ENCODE assay signal across 14 cellular contexts in genomic region chr5:139575751-139576150, GRCh38. TPM values are rescaled to one million over a fixed set of nuclear protein-coding genes. Genes with fewer than 3 reads are reported as not detected.
DNase-seq lines count a peak whose midpoint lies in the region; ATAC-seq, FAIRE-seq and TF ChIP-seq lines count a peak whose summit lies in the region.
"Had no signal": no experiment of that assay in that cellular context is flagged by ENCODE, and none has a peak within 500 bp of the region (broad histone marks: within the 10 kb centered on the region; RNA-seq: fewer than 3 reads in every experiment).

No MANE protein-coding gene starts in this region.

- H3K23ac ChIP-seq in H1 (ENCODE audit: insufficient read length) = no peak overlapping the region

- no peak overlapping the region for H3K14ac ChIP-seq in H1 (ENCODE audit: insufficient read length)

- TF ChIP-seq EP300 in H1 (IDR thresholded peaks at IDR 0.05; ENCODE audit: borderline replicate concordance in 1 of 2, low read depth in 2 of 2, low read length in 2 of 2) = no peak

- H3K4me3 ChIP-seq in H1 (ENCODE audit: extremely low read depth in 1 of 4, insufficient read depth in 2 of 4, low read depth in 3 of 4, low read length in 4 of 4) = no peak overlapping the region

- no peaks in the 10 kb centered on the region for H3K27me3 Mint-ChIP-seq in activated T-cell treated with anti-CD3 and anti-CD28 coated beads, Interleukin-2, amount 50 U/mL, for 24 hours
- no peaks in the 10 kb centered on the region for H3K27me3 Mint-ChIP-seq in stimulated activated naive B cell treated with anti-CD40 and anti-IgM and Interleukin-4, amounts not matched to agents 10 μg/mL and 1 μg/mL and 100 μg/mL, for 72 hours

- TF ChIP-seq RAD21 in H1 (IDR thresholded peaks at IDR 0.05 in 1 of 2, conservative IDR thresholded peaks at IDR 0.05 in 1 of 2; ENCODE audit: low read depth in 2 of 2, low read length in 2 of 2) = no peak

- H4K20me1 ChIP-seq in H1 (replicated peaks in 1 of 2; ENCODE audit: control insufficient read depth in 1 of 2, insufficient read depth in 2 of 2, low read length in 2 of 2) = peaks cover 20 to 21% of the 10 kb centered on the region in 2 experiments

- peak overlapping the region; percentile 14 for H3K4ac ChIP-seq in H1 (replicated peaks; ENCODE audit: insufficient read length, low read depth, low read length)

- H3K23me2 ChIP-seq in H1 (ENCODE audit: low read depth, low read length) = no peaks in the 10 kb centered on the region

- no peak overlapping the region for H3K27ac ChIP-seq in H1 (ENCODE audit: low read depth, low read length)

- H2AFZ ChIP-seq in H1 (ENCODE audit: low read length) = no peak overlapping the region

- peaks cover 18% of the 10 kb centered on the region for H3K79me1 ChIP-seq in H1 (ENCODE audit: low read depth, low read length)

- H3K27ac Mint-ChIP-seq in activated T-cell treated with anti-CD3 and anti-CD28 coated beads, Interleukin-2, amount 50 U/mL, for 24 hours = peak overlapping the region; percentile 94
- peak overlapping the region; percentile 43 for H3K27ac Mint-ChIP-seq in stimulated activated naive B cell treated with anti-CD40 and anti-IgM and Interleukin-4, amounts not matched to agents 10 μg/mL and 1 μg/mL and 100 μg/mL, for 72 hours

- no peak overlapping the region for H2BK120ac ChIP-seq in H1 (replicated peaks; ENCODE audit: low read depth, low read length)

- H3K36me3 Mint-ChIP-seq in activated T-cell treated with anti-CD3 and anti-CD28 coated beads, Interleukin-2, amount 50 U/mL, for 24 hours (ENCODE audit: low read depth) = peaks cover 57% of the 10 kb centered on the region
- H3K36me3 Mint-ChIP-seq in stimulated activated naive B cell treated with anti-CD40 and anti-IgM and Interleukin-4, amounts not matched to agents 10 μg/mL and 1 μg/mL and 100 μg/mL, for 72 hours = peaks cover 22 to 31% of the 10 kb centered on the region in 2 donors

- H3K9me3 ChIP-seq in H1 (ENCODE audit: insufficient read depth in 2 of 2, low read depth in 1 of 2, low read length in 1 of 2) = no peaks in the 10 kb centered on the region

- no peak overlapping the region for H4K91ac ChIP-seq in H1 (replicated peaks; ENCODE audit: insufficient read length, low read length)

- H3K9me3 Mint-ChIP-seq in activated T-cell treated with anti-CD3 and anti-CD28 coated beads, Interleukin-2, amount 50 U/mL, for 24 hours = no peaks in the 10 kb centered on the region
- no peaks in the 10 kb centered on the region for H3K9me3 Mint-ChIP-seq in stimulated activated naive B cell treated with anti-CD40 and anti-IgM and Interleukin-4, amounts not matched to agents 10 μg/mL and 1 μg/mL and 100 μg/mL, for 72 hours
- H3K9me3 Mint-ChIP-seq: nephron had no signal

- no peak overlapping the region for H4K5ac ChIP-seq in H1 (ENCODE audit: insufficient read length, low read depth, low read length)

- H3K36me3 ChIP-seq in H1 (ENCODE audit: control insufficient read depth in 2 of 4, insufficient read depth in 4 of 4, low read length in 3 of 4) = peaks cover 0 to 3% (median 0%) of the 10 kb centered on the region in 4 experiments; a peak in 2 of 8 replicates

- H2BK15ac ChIP-seq in H1 (ENCODE audit: low read length) = no peak overlapping the region

- peak overlapping the region; percentile 54 for H3K4me3 Mint-ChIP-seq in activated T-cell treated with anti-CD3 and anti-CD28 coated beads, Interleukin-2, amount 50 U/mL, for 24 hours
- H3K4me3 Mint-ChIP-seq in stimulated activated naive B cell treated with anti-CD40 and anti-IgM and Interleukin-4, amounts not matched to agents 10 μg/mL and 1 μg/mL and 100 μg/mL, for 72 hours = no peak overlapping the region
- H3K4me3 Mint-ChIP-seq: nephron had no signal

- 87% methylated on average over 4 of the region's 4 CpGs; no CpG with 5 or more reads in 1 of the 2 experiments for WGBS in H1 (ENCODE audit: extremely low coverage in 1 of 2, insufficient coverage in 1 of 2, insufficient read length in 1 of 2, insufficient replicate concordance in 2 of 2, low coverage in 1 of 2, low lambda C conversion rate in 2 of 2, missing lambda C conversion rate in 1 of 2), 2 experiments

- H4K8ac ChIP-seq in H1 (ENCODE audit: extremely low read depth, insufficient read depth, low read length) = no peak overlapping the region

- H2BK20ac ChIP-seq in H1 (ENCODE audit: low read length) = no peak overlapping the region

- CTCF ChIA-PET in H1 (lab: Charles Lee; ENCODE audit: partially characterized antibody) = interaction anchor here (1.1 to 4.9 kb wide), 10 partner anchors 10 to 190 kb away, joined by 3 to 43 read pairs (median 6); partner anchors contain the start of gene UBE2D2

- DNase-seq in activated T-cell treated with anti-CD3 and anti-CD28 coated beads, Interleukin-2, amount 50 U/mL, for 24 hours = no peak
- no peak for DNase-seq in activated T-cell treated with anti-CD3 and anti-CD28 coated beads for 4 hours
- peak; percentile 29 to 41 for DNase-seq in activated CD4-positive, alpha-beta T cell treated with anti-CD3 and anti-CD28 coated beads, Interleukin-2, amount 50 U/mL, for 48 hours
- DNase-seq in H1 (ENCODE audit: low read depth in 1 of 2, low spot score in 2 of 2) = no peak
- no peak for DNase-seq in stimulated activated naive B cell treated with anti-CD40 and anti-IgM and Interleukin-4, amounts not matched to agents 10 μg/mL and 1 μg/mL and 100 μg/mL, for 72 hours
- DNase-seq in activated gamma-delta T cell (lab: John Stamatoyannopoulos, UW) = no peak
- no peak for DNase-seq in SIG-M5 (lab: John Stamatoyannopoulos, UW)
- DNase-seq: activated CD4-positive, CD25-positive, alpha-beta regulatory T cell; aorta had no signal

- H3K79me2 ChIP-seq in H1 (ENCODE audit: control insufficient read depth in 1 of 2, insufficient read depth in 2 of 2, low read length in 2 of 2) = peaks cover 27 to 94% of the 10 kb centered on the region in 2 experiments

- H3K4me2 ChIP-seq in H1 (ENCODE audit: insufficient read depth in 1 of 2, low read depth in 2 of 2, low read length in 2 of 2) = no peak overlapping the region

- no peak overlapping the region for H3K18ac ChIP-seq in H1 (ENCODE audit: extremely low read depth, low read length)

- TF ChIP-seq CTCF in H1 (IDR thresholded peaks at IDR 0.05; ENCODE audit: control extremely low read depth in 1 of 3, insufficient read depth in 1 of 3, low read depth in 1 of 3, low read length in 3 of 3) = no peak

- POLR2A ChIA-PET in H1 (lab: Charles Lee; ENCODE audit: partially characterized antibody) = interaction anchor here (0.7 to 1.3 kb wide), 3 partner anchors 9 to 138 kb away, joined by 3 read pairs; no protein-coding TSS in a partner anchor

- FAIRE-seq in H1 (lab: Jason Lieb, UNC) = no peak
- FAIRE-seq: frontal cortex, GM12891, small intestine had no signal

- no peak overlapping the region for H2AK5ac ChIP-seq in H1 (ENCODE audit: low read depth, low read length)

- no peak overlapping the region for H2BK12ac ChIP-seq in H1 (ENCODE audit: low read depth, low read length)

- peaks cover 0 to 7% (median 0%) of the 10 kb centered on the region in 4 experiments; a peak in 2 of 7 replicates for H3K4me1 ChIP-seq in H1 (replicated peaks in 1 of 4; ENCODE audit: control insufficient read depth in 3 of 4, insufficient read depth in 4 of 4, low read length in 3 of 4)

- TF ChIP-seq POLR2A in H1 (IDR thresholded peaks at IDR 0.05; ENCODE audit: control extremely low read depth in 1 of 2, low read depth in 2 of 2, low read length in 2 of 2) = no peak

- no peaks in the 10 kb centered on the region for H3K27me3 ChIP-seq in H1 (replicated peaks in 1 of 4; ENCODE audit: control insufficient read depth in 3 of 4, extremely low read depth in 1 of 4, insufficient read depth in 3 of 4, low read length in 3 of 4)

- H3K56ac ChIP-seq in H1 (replicated peaks; ENCODE audit: insufficient read length, low read depth, low read length) = no peak overlapping the region

- peak in 1 of 2 donors; percentile 36 for ATAC-seq in stimulated activated naive B cell treated with anti-CD40 and anti-IgM and Interleukin-4, amounts not matched to agents 10 μg/mL and 1 μg/mL and 100 μg/mL, for 72 hours (replicated peaks)
- ATAC-seq in GM21717 (IDR thresholded peaks at IDR 0.05; ENCODE audit: unreplicated experiment) = no peak

- H2BK5ac ChIP-seq in H1 (ENCODE audit: low read depth, low read length) = no peak overlapping the region

- no peak overlapping the region for H3K9ac ChIP-seq in H1 (replicated peaks in 1 of 4; ENCODE audit: extremely low read depth in 1 of 4, low read depth in 3 of 4, low read length in 3 of 4)

- H3K4me1 Mint-ChIP-seq in activated T-cell treated with anti-CD3 and anti-CD28 coated beads, Interleukin-2, amount 50 U/mL, for 24 hours (ENCODE audit: low read depth) = peaks cover 77% of the 10 kb centered on the region
- H3K4me1 Mint-ChIP-seq in stimulated activated naive B cell treated with anti-CD40 and anti-IgM and Interleukin-4, amounts not matched to agents 10 μg/mL and 1 μg/mL and 100 μg/mL, for 72 hours = peaks cover 37 to 70% of the 10 kb centered on the region in 2 donors

TF ChIP-seq in H1, 55 proteins besides CTCF, POLR2A, EP300 and RAD21 (continues in another document):
- TF ChIP-seq KDM4A (IDR thresholded peaks at IDR 0.05; ENCODE audit: low read depth, low read length, severe bottlenecking) = no peak
- no peak for TF ChIP-seq ASH2L (IDR thresholded peaks at IDR 0.05; ENCODE audit: low read length)
- no peak for TF ChIP-seq MAFK (IDR thresholded peaks at IDR 0.05; ENCODE audit: low read depth, low read length)
- no peak for TF ChIP-seq YY1 (IDR thresholded peaks at IDR 0.05; ENCODE audit: low read depth, low read length)
- no peak for TF ChIP-seq TBP (IDR thresholded peaks at IDR 0.05; ENCODE audit: low read depth, low read length)
- no peak for TF ChIP-seq TAF1 (IDR thresholded peaks at IDR 0.05; ENCODE audit: low read depth, low read length)
- TF ChIP-seq RNF2 (IDR thresholded peaks at IDR 0.05; ENCODE audit: borderline replicate concordance, low read depth, low read length, missing control alignments, poor library complexity, severe bottlenecking) = no peak
- TF ChIP-seq KDM5A (IDR thresholded peaks at IDR 0.05; ENCODE audit: low read length) = no peak
- no peak for TF ChIP-seq POU5F1 (IDR thresholded peaks at IDR 0.05; ENCODE audit: low read depth, low read length)
- TF ChIP-seq, protein P1, sequence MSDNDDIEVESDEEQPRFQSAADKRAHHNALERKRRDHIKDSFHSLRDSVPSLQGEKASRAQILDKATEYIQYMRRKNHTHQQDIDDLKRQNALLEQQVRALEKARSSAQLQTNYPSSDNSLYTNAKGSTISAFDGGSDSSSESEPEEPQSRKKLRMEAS (IDR thresholded peaks at IDR 0.05) = no peak

RNA-seq across cellular contexts. Expression of gene UBE2D2, which starts 14.6 kb away (rescaled TPM):
- total RNA-seq in H1 (2021; fragmentation: NEBNext Ultra II Directional; extraction: Animal tissue kit (Norgen Biotek cat#: 25700)) = 194 and 203 TPM in 2 replicates
- polyA plus RNA-seq in H1 (2011; rRNA removed) = 57.8 and 66.9 TPM in 2 replicates
- 57.5 TPM for polyA plus RNA-seq in H1 (2011; cell fraction: cytosol; rRNA removed)
- 20.2 TPM for polyA plus RNA-seq in H1 (2011; cell fraction: nucleus; rRNA removed)
- polyA plus RNA-seq in H1 (2012, experiment 1 of 2) = 137 to 209 TPM (median 142 TPM) in 4 replicates
- 246 TPM for polyA plus RNA-seq in H1 (2012, experiment 2 of 2)
- polyA plus RNA-seq in H1 (2013, experiment 1 of 2) = 91.5 TPM
- 95.8 TPM for polyA plus RNA-seq in H1 (2013, experiment 2 of 2)
- polyA minus RNA-seq in H1 (2011; rRNA and poly(A)+ RNA removed) = 46.3 and 52.7 TPM in 2 replicates
- 70.2 TPM for polyA minus RNA-seq in H1 (2011; cell fraction: cytosol; rRNA and poly(A)+ RNA removed)
- 30.4 TPM for polyA minus RNA-seq in H1 (2011; cell fraction: nucleus; rRNA and poly(A)+ RNA removed)

Comparison
In these comparisons a context has a peak if more than half of its experiments do, and no peak if none do; other contexts are left out.
1. DNase-seq: peak in activated CD4-positive, alpha-beta T cell treated with anti-CD3 and anti-CD28 coated beads, Interleukin-2, amount 50 U/mL, for 48 hours (2 of 2); none in activated T-cell treated with anti-CD3 and anti-CD28 coated beads, Interleukin-2, amount 50 U/mL, for 24 hours (single experiment), activated T-cell treated with anti-CD3 and anti-CD28 coated beads for 4 hours (single experiment), H1 (0 of 2), stimulated activated naive B cell treated with anti-CD40 and anti-IgM and Interleukin-4, amounts not matched to agents 10 μg/mL and 1 μg/mL and 100 μg/mL, for 72 hours (single experiment), activated gamma-delta T cell (single experiment) and SIG-M5 (single experiment).